1 cellular context compared by ENCODE assay signal in the genomic region with DNA sequence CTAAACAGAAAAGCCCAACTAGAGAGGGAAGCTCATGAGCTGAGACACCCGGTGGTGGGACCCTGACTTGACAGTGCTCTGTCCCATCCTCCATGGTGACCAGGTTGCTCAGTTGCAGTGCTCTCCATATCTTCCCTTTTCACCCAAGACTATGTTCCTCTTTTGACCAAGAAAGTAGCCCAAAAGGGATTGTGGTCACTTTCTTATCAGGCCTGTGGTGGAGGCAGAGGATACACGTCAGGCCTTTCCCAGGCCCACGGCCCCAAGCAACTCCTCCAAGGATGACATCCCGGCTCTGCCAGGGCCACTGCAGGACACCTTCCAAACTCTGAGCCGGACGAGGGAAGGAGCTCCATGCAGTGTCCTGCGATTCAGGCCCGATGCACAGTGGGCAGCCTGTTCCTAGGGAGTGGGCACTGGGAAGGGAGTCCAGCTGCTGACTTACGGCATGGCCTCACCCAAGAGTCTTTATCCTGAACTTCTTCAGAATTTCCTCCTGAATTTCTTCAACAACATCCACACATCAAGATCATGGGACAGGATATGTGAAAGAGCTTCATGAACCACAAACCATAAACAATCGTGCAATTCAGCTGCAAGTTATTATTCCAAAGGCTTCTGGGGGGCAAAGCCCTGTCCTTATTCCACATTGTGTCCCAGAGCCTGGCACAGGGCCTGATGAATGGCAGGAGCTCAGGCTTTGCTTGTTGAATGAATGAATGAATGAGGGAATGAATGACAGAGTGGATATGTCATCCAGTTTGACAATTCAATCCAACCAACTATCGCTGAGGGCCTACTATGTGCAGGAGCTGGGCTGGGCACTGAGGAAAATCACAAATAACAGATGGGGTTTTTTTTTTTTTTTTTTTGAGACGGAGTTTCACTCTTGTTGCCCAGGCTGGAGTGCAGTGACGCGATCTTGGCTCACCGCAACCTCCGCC.
A peak's percentile ranks its signal among the peaks of the same experiment; 100 is the strongest.
TF ChIP-seq lines count a peak whose summit lies in the region.

No MANE protein-coding gene starts in this region.

TF ChIP-seq in GM12878, 131 proteins besides CTCF, POLR2A, EP300 and RAD21:
- TF ChIP-seq PAX5 (IDR thresholded peaks at IDR 0.05; ENCODE audit: borderline replicate concordance, low read depth, low read length), result no peak
- no peak for TF ChIP-seq PML (IDR thresholded peaks at IDR 0.05; ENCODE audit: low read length)
- no peak for TF ChIP-seq NRF1 (conservative IDR thresholded peaks at IDR 0.05; ENCODE audit: low read depth, low read length)
- no peak for TF ChIP-seq ZNF622 (IDR thresholded peaks at IDR 0.05)
- TF ChIP-seq NBN (IDR thresholded peaks at IDR 0.05), result no peak
- no peak for TF ChIP-seq PAX8 (IDR thresholded peaks at IDR 0.05)
- TF ChIP-seq RBBP5 (conservative IDR thresholded peaks at IDR 0.05), result no peak
- TF ChIP-seq CHD4 (IDR thresholded peaks at IDR 0.05), result no peak
- no peak for TF ChIP-seq WRNIP1 (IDR thresholded peaks at IDR 0.05; ENCODE audit: borderline replicate concordance, low read depth, low read length)
- TF ChIP-seq, protein P1, sequence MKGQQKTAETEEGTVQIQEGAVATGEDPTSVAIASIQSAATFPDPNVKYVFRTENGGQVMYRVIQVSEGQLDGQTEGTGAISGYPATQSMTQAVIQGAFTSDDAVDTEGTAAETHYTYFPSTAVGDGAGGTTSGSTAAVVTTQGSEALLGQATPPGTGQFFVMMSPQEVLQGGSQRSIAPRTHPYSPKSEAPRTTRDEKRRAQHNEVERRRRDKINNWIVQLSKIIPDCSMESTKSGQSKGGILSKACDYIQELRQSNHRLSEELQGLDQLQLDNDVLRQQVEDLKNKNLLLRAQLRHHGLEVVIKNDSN (IDR thresholded peaks at IDR 0.05; ENCODE audit: borderline replicate concordance, extremely low read length, insufficient read depth, low read depth, low read length), result no peak
- TF ChIP-seq TAF1 (IDR thresholded peaks at IDR 0.05; ENCODE audit: borderline replicate concordance, low read depth, low read length), result no peak
- TF ChIP-seq, protein P2, sequence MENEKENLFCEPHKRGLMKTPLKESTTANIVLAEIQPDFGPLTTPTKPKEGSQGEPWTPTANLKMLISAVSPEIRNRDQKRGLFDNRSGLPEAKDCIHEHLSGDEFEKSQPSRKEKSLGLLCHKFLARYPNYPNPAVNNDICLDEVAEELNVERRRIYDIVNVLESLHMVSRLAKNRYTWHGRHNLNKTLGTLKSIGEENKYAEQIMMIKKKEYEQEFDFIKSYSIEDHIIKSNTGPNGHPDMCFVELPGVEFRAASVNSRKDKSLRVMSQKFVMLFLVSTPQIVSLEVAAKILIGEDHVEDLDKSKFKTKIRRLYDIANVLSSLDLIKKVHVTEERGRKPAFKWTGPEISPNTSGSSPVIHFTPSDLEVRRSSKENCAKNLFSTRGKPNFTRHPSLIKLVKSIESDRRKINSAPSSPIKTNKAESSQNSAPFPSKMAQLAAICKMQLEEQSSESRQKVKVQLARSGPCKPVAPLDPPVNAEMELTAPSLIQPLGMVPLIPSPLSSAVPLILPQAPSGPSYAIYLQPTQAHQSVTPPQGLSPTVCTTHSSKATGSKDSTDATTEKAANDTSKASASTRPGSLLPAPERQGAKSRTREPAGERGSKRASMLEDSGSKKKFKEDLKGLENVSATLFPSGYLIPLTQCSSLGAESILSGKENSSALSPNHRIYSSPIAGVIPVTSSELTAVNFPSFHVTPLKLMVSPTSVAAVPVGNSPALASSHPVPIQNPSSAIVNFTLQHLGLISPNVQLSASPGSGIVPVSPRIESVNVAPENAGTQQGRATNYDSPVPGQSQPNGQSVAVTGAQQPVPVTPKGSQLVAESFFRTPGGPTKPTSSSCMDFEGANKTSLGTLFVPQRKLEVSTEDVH (IDR thresholded peaks at IDR 0.05; ENCODE audit: low read depth, partially characterized antibody), result no peak
- peak; percentile 27; the same call in 1 of the 2 replicates for TF ChIP-seq RUNX3 (IDR thresholded peaks at IDR 0.05; ENCODE audit: low read length)
- 0 out of 2 replicates have a peak, but pooled peaks have one; percentile 26 for TF ChIP-seq ZNF24 (IDR thresholded peaks at IDR 0.05)
- TF ChIP-seq HDAC6 (IDR thresholded peaks at IDR 0.05; ENCODE audit: unreplicated experiment), result no peak
- TF ChIP-seq SUZ12 (IDR thresholded peaks at IDR 0.05; ENCODE audit: unreplicated experiment), result no peak
- TF ChIP-seq CBX3 (IDR thresholded peaks at IDR 0.05; ENCODE audit: borderline replicate concordance, low read depth), result no peak
- no peak for TF ChIP-seq SUPT20H (IDR thresholded peaks at IDR 0.05; ENCODE audit: borderline replicate concordance, control insufficient read depth, low read depth, low read length)
